11 cellular contexts compared by ENCODE assay signal in the genomic region with DNA sequence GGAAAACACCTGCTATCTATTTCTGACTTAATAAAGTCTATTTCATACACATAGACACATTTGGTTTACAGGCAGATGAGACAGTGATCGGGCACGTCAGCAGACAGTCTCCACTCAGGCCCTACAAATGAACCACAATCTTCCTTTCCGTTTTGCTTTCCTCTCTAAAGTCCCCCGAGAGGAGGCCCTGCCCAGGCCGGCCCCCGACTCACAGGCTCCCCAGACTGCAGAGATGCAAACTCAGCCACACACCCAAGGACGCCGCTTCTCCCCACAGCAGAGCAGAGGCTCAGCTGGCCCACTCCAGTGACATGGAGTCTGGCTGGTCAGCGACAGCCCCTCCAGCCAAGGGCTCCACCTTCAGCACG. TPM values are rescaled to one million over a fixed set of nuclear protein-coding genes. Genes with fewer than 3 reads are reported as not detected.
DNase-seq lines count a peak whose midpoint lies in the region; ATAC-seq and TF ChIP-seq lines count a peak whose summit lies in the region.
"Had no signal": no experiment of that assay in that cellular context is flagged by ENCODE, and none has a peak within 500 bp of the region (broad histone marks: within the 10 kb centered on the region; RNA-seq: fewer than 3 reads in every experiment).

No MANE protein-coding gene starts in this region.

- TF ChIP-seq CTCF in Calu3 (IDR thresholded peaks at IDR 0.05; ENCODE audit: unreplicated experiment), result no peak

- peak; percentile 56 for DNase-seq in activated T-cell treated with anti-CD3 and anti-CD28 coated beads, Interleukin-2, amount 50 U/mL, for 1 hour
- DNase-seq in activated T-cell treated with anti-CD3 and anti-CD28 coated beads, Interleukin-2, amount 50 U/mL, for 48 hours, result no peak
- DNase-seq in activated CD8-positive, alpha-beta memory T cell treated with anti-CD3 and anti-CD28 coated beads, Interleukin-2, amount 50 U/mL, for 48 hours, result peak; percentile 65
- DNase-seq in stimulated activated CD8-positive, alpha-beta memory T cell treated with anti-CD3 and anti-CD28 coated beads, Interleukin-4, amount 100 ng/mL, for 48 hours, result peak; percentile 55
- DNase-seq in C1 segment of cervical spinal cord (lab: John Stamatoyannopoulos, UW) (no peak), Calu3 (no peak)
- DNase-seq: H9, NCI-H187 treated with DMSO at 0.1 percent for 48 hours, RPMI8226 had no signal

- H3K27ac Mint-ChIP-seq in Calu3 (ENCODE audit: unreplicated experiment), result no peak overlapping the region

- H3K27me3 Mint-ChIP-seq in Calu3 (ENCODE audit: unreplicated experiment), result no peaks in the 10 kb centered on the region

- intact Hi-C loops in Calu3 (cut with micrococcal nuclease; ENCODE audit: unreplicated experiment), result no loop called here

- no peaks in the 10 kb centered on the region for H3K9me3 Mint-ChIP-seq in Calu3 (ENCODE audit: low read depth, unreplicated experiment)
- H3K9me3 Mint-ChIP-seq: H9 had no signal

- BruUV-seq in Calu3 (replicated peaks; lab: Mats Ljungman, UMichigan), result no TSS peak

- H3K4me3 Mint-ChIP-seq in Calu3 (ENCODE audit: low read depth, unreplicated experiment), result no peak overlapping the region
- H3K4me3 Mint-ChIP-seq: H9 had no signal

- CTCF ChIA-PET in Calu3 (lab: Charles Lee), result no interaction called here

- H3K4me1 Mint-ChIP-seq in Calu3 (ENCODE audit: low read depth, unreplicated experiment), result no peaks in the 10 kb centered on the region
- H3K4me1 Mint-ChIP-seq: H9 had no signal

- ATAC-seq in HG02759 (IDR thresholded peaks at IDR 0.05; ENCODE audit: unreplicated experiment) (peak; percentile 49), GM18867 (IDR thresholded peaks at IDR 0.05; ENCODE audit: unreplicated experiment) (no peak)

- peaks cover 14% of the 10 kb centered on the region for H3K36me3 Mint-ChIP-seq in Calu3 (ENCODE audit: insufficient read depth, unreplicated experiment)

RNA-seq across cellular contexts. Expression of a gene that starts 9.3 kb away (rescaled TPM):
- 30.8 and 33.6 TPM in 2 replicates for total RNA-seq in Calu3 (2022)

RNA-seq across cellular contexts. Expression of a gene that starts 37.8 kb away (rescaled TPM):
- total RNA-seq in Calu3 (2022), result 53.3 and 69.3 TPM in 2 replicates

RNA-seq across cellular contexts. Expression of a gene that starts 38.8 kb away (rescaled TPM):
- total RNA-seq in Calu3 (2022), result 65.4 and 65.5 TPM in 2 replicates

Comparison
In these comparisons a context has a peak if more than half of its experiments do, and no peak if none do; other contexts are left out.
1. DNase-seq: peak in activated T-cell treated with anti-CD3 and anti-CD28 coated beads, Interleukin-2, amount 50 U/mL, for 1 hour (single experiment), activated CD8-positive, alpha-beta memory T cell treated with anti-CD3 and anti-CD28 coated beads, Interleukin-2, amount 50 U/mL, for 48 hours (single experiment) and stimulated activated CD8-positive, alpha-beta memory T cell treated with anti-CD3 and anti-CD28 coated beads, Interleukin-4, amount 100 ng/mL, for 48 hours (single experiment); none in activated T-cell treated with anti-CD3 and anti-CD28 coated beads, Interleukin-2, amount 50 U/mL, for 48 hours (0 of 2), C1 segment of cervical spinal cord (0 of 14) and Calu3 (single experiment).